Comparison of ENCODE assay signal across 10 cellular contexts in the genomic region with DNA sequence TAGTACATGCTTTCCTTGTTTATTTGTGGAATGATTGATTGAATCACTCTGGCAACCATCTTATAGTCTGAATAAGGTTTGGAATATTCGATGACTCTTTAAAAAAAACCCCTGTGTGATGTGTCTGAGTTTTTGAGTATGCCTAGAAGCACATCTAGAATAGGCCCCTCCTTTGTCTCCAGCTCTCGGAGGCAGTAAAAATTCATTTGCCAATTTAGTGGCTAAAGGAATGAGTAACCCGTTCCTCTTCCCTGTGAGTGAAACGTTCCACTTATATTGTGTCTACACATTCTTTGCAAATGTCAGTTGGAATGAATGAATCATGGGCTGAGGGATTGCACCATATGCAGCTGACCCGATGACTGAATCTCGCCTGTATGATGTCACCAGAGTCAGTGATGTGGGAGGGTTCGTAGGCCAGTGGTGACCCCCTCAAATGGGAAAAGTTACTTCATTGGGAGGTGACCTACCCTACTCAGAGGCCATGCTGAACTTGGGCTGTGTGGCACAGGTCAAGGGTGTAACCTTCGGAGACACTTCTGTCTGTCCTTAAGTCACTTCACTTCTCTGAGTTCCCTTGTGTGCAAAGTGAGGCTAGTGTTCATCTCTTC. TPM values are rescaled to one million over a fixed set of nuclear protein-coding genes. Genes with fewer than 3 reads are reported as not detected.
DNase-seq lines count a peak whose midpoint lies in the region; ATAC-seq and TF ChIP-seq lines count a peak whose summit lies in the region.
"Had no signal": no experiment of that assay in that cellular context is flagged by ENCODE, and none has a peak within 500 bp of the region (broad histone marks: within the 10 kb centered on the region; RNA-seq: fewer than 3 reads in every experiment).

No MANE protein-coding gene starts in this region.

- H3K36me3 Mint-ChIP-seq in activated CD4-positive, alpha-beta T cell treated with anti-CD3 and anti-CD28 coated beads, Interleukin-2, amount 10 ng/mL, durations not matched to agents 24 days and 14 days (ENCODE audit: low read depth) = no peaks in the 10 kb centered on the region
- H3K36me3 Mint-ChIP-seq: CD4-positive, CD25-positive, alpha-beta regulatory T cell had no signal

- peak overlapping the region; percentile 87 for H3K27ac ChIP-seq in RWPE1
- H3K27ac ChIP-seq: SK-N-MC had no signal

- no peak overlapping the region for H3K4me3 ChIP-seq in epithelial cell of proximal tubule (ENCODE audit: low read depth, low read length)
- H3K4me3 ChIP-seq: SK-N-MC had no signal

- intact Hi-C loops in activated CD4-positive, alpha-beta T cell treated with anti-CD3 and anti-CD28 coated beads, Interleukin-2, amount 10 ng/mL, durations not matched to agents 24 days and 14 days (cut with micrococcal nuclease) = loop anchor here (1.0 to 5.0 kb wide), 4 partner anchors 49 to 549 kb away; a partner anchor contains a TSS

- peak overlapping the region; percentile 3 for H3K4me3 Mint-ChIP-seq in activated CD4-positive, alpha-beta T cell treated with anti-CD3 and anti-CD28 coated beads, Interleukin-2, amount 10 ng/mL, durations not matched to agents 24 days and 14 days
- H3K4me3 Mint-ChIP-seq: CD4-positive, CD25-positive, alpha-beta regulatory T cell had no signal

- TF ChIP-seq CTCF in RWPE1 (conservative IDR thresholded peaks at IDR 0.05; ENCODE audit: low read depth) (no peak), epithelial cell of proximal tubule (conservative IDR thresholded peaks at IDR 0.05; ENCODE audit: low read depth, low read length) (no peak)

- ATAC-seq in GM19463 (IDR thresholded peaks at IDR 0.05; ENCODE audit: unreplicated experiment) = no peak
- no peak for ATAC-seq in GM18867 (IDR thresholded peaks at IDR 0.05; ENCODE audit: unreplicated experiment)
- ATAC-seq in HG02642 (IDR thresholded peaks at IDR 0.05; ENCODE audit: poor library complexity, unreplicated experiment) = no peak

- H3K4me1 Mint-ChIP-seq in activated CD4-positive, alpha-beta T cell treated with anti-CD3 and anti-CD28 coated beads, Interleukin-2, amount 10 ng/mL, durations not matched to agents 24 days and 14 days = peaks cover 14% of the 10 kb centered on the region

- H3K27me3 Mint-ChIP-seq in activated CD4-positive, alpha-beta T cell treated with anti-CD3 and anti-CD28 coated beads, Interleukin-2, amount 10 ng/mL, durations not matched to agents 24 days and 14 days = peaks cover 19% of the 10 kb centered on the region

- CTCF ChIA-PET in RWPE1 (lab: Yijun Ruan, JAX) = interaction anchor here (0.7 to 3.2 kb wide), 5 partner anchors 9 to 635 kb away, joined by 3 to 22 read pairs (median 3); a partner anchor contains a TSS

- DNase-seq in activated CD4-positive, alpha-beta T cell treated with anti-CD3 and anti-CD28 coated beads, Interleukin-2, amount 10 ng/mL, durations not matched to agents 24 days and 14 days = no peak
- DNase-seq in activated CD4-positive, alpha-beta T cell treated with anti-CD3 and anti-CD28 coated beads for 1 hour = no peak
- DNase-seq in RWPE1 (ENCODE audit: low spot score) (peak; percentile 99), epithelial cell of proximal tubule (ENCODE audit: low read depth) (peak; percentile 97)
- DNase-seq in stimulated activated CD4-positive, alpha-beta T cell treated with anti-CD3 and anti-CD28 coated beads, Interleukin-4, amount 100 ng/mL, for 48 hours (ENCODE audit: low read depth in 2 of 2) = peak; percentile 32 to 41
- DNase-seq: CD4-positive, CD25-positive, alpha-beta regulatory T cell had no signal

- H3K27ac Mint-ChIP-seq in activated CD4-positive, alpha-beta T cell treated with anti-CD3 and anti-CD28 coated beads, Interleukin-2, amount 10 ng/mL, durations not matched to agents 24 days and 14 days = peak overlapping the region; percentile 88

- H3K9me3 Mint-ChIP-seq in activated CD4-positive, alpha-beta T cell treated with anti-CD3 and anti-CD28 coated beads, Interleukin-2, amount 10 ng/mL, durations not matched to agents 24 days and 14 days = no peaks in the 10 kb centered on the region

- POLR2A ChIA-PET in RWPE1 (lab: Yijun Ruan, JAX; ENCODE audit: low non-redundant PET) = interaction anchor here (1.0 kb wide), 1 partner anchor 22 kb away, joined by 3 read pairs; a partner anchor contains a TSS

RNA-seq across cellular contexts. Expression of a gene that starts 21.6 kb away (rescaled TPM):
- 5.7 and 6.3 TPM in 2 replicates for total RNA-seq in activated CD4-positive, alpha-beta T cell treated with anti-CD3 and anti-CD28 coated beads, Interleukin-2, amount 10 ng/mL, durations not matched to agents 24 days and 14 days
- total RNA-seq in epithelial cell of proximal tubule = 5.3 and 6.4 TPM in 2 replicates

RNA-seq across cellular contexts. Expression of a gene that starts 21.8 kb away (rescaled TPM):
- total RNA-seq in activated CD4-positive, alpha-beta T cell treated with anti-CD3 and anti-CD28 coated beads, Interleukin-2, amount 10 ng/mL, durations not matched to agents 24 days and 14 days = 61.2 and 68.3 TPM in 2 replicates
- 72.8 and 74.3 TPM in 2 replicates for total RNA-seq in epithelial cell of proximal tubule

RNA-seq across cellular contexts. Expression of a gene that starts 42.7 kb away (rescaled TPM):
- total RNA-seq in activated CD4-positive, alpha-beta T cell treated with anti-CD3 and anti-CD28 coated beads, Interleukin-2, amount 10 ng/mL, durations not matched to agents 24 days and 14 days = 9.8 and 12.3 TPM in 2 replicates
- 5.2 and 10.5 TPM in 2 replicates for total RNA-seq in epithelial cell of proximal tubule
- total RNA-seq: CD4-positive, CD25-positive, alpha-beta regulatory T cell had no signal

RNA-seq across cellular contexts. Expression of a gene that starts 48.9 kb away (rescaled TPM):
- 68.3 and 72.9 TPM in 2 replicates for total RNA-seq in activated CD4-positive, alpha-beta T cell treated with anti-CD3 and anti-CD28 coated beads, Interleukin-2, amount 10 ng/mL, durations not matched to agents 24 days and 14 days
- total RNA-seq in epithelial cell of proximal tubule = 17.1 and 19.0 TPM in 2 replicates

Comparison
In these comparisons a context has a peak if more than half of its experiments do, and no peak if none do; other contexts are left out.
1. DNase-seq: peak in RWPE1 (single experiment), epithelial cell of proximal tubule (single experiment) and stimulated activated CD4-positive, alpha-beta T cell treated with anti-CD3 and anti-CD28 coated beads, Interleukin-4, amount 100 ng/mL, for 48 hours (2 of 2); none in activated CD4-positive, alpha-beta T cell treated with anti-CD3 and anti-CD28 coated beads, Interleukin-2, amount 10 ng/mL, durations not matched to agents 24 days and 14 days (single experiment) and activated CD4-positive, alpha-beta T cell treated with anti-CD3 and anti-CD28 coated beads for 1 hour (single experiment).